In the genomic region with DNA sequence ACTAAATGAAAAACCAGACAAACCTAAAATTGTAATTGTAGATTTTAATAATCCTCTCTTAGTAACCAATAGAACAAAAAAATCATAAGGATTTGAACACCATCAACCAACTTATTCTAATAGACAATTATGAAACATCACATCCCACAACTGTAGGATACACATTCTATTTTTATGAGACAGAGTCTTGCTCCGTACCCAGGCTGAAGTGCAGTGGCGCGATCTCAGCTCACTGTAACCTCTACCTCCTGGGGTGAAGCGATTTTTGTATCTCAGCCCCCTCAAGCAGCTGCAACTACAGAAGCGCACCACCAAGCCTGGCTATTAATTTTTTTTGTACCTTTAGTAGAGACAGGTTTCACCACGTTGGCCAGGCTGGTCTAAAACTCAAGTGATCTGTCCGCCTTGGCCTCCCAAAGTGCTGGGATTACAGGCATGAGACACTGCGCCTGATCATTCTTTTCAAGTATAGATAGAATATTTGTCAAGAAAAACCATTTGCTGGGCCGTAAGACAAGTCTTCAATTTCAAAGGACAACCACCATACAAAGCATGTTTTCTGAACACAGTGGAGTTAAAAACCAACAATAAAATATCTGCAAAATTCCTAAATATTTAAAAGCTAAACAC, we compare ENCODE assay signal across 23 cellular contexts.
"Had no signal": no experiment of that assay in that cellular context is flagged by ENCODE, and none has a peak within 500 bp of the region (broad histone marks: within the 10 kb centered on the region; RNA-seq: fewer than 3 reads in every experiment).

No MANE protein-coding gene starts in this region.

- ATAC-seq: gastroesophageal sphincter had no signal

- H3K36me3 ChIP-seq: colonic mucosa, gastroesophageal sphincter had no signal

- H3K27ac ChIP-seq: colonic mucosa, gastroesophageal sphincter, hepatocyte, neutrophil, tibial nerve had no signal

- H3K9me3 ChIP-seq: colonic mucosa, neutrophil had no signal

- H3K4me1 ChIP-seq: colonic mucosa had no signal

- DNase-seq: activated CD4-positive, alpha-beta memory T cell treated with anti-CD3 and anti-CD28 coated beads for 36 hours; activated CD4-positive, alpha-beta T cell treated with anti-CD3 and anti-CD28 coated beads, Interleukin-2, amount 10 ng/mL, durations not matched to agents 24 days and 14 days; activated CD4-positive, CD25-positive, alpha-beta regulatory T cell treated with anti-CD3 and anti-CD28 coated beads, Interleukin-2, amount 50 U/mL, for 72 hours; activated CD8-positive, alpha-beta memory T cell treated with anti-CD3 and anti-CD28 coated beads, Interleukin-2, amount 50 U/mL, for 4 hours; activated gamma-delta T cell treated with Interleukin-2 at 50 U/mL for 16 hours; activated naive CD4-positive, alpha-beta T cell treated with anti-CD3 and anti-CD28 coated beads, Interleukin-2, amount 50 U/mL, for 16 hours; activated T-cell treated with anti-CD3 and anti-CD28 coated beads, Interleukin-2, amount 50 U/mL, for 1 hour; amniotic stem cell; colonic mucosa; effector CD8-positive, alpha-beta T cell; islet precursor cell; mammary epithelial cell; naive B cell; nephron progenitor cell; retina; stimulated activated CD4-positive, alpha-beta T cell treated with anti-CD3 and anti-CD28 coated beads, Interleukin-15, amount 100 ng/mL, for 24 hours; stimulated activated CD4-positive, alpha-beta T cell treated with anti-CD3 and anti-CD28 coated beads, Interleukin-2, amount 100 ng/mL, for 24 hours; stimulated activated naive CD4-positive, alpha-beta T cell treated with Interleukin-2 at 50 U/mL for 16 hours; T-helper 2 cell had no signal

- H3K4me3 Mint-ChIP-seq: activated CD4-positive, alpha-beta memory T cell treated with anti-CD3 and anti-CD28 coated beads for 36 hours; activated CD4-positive, alpha-beta T cell treated with anti-CD3 and anti-CD28 coated beads, Interleukin-2, amount 10 ng/mL, durations not matched to agents 24 days and 14 days; nephron progenitor cell had no signal

- H3K27me3 ChIP-seq: colonic mucosa, gastroesophageal sphincter, hepatocyte, neutrophil, tibial nerve had no signal

- H3K27me3 Mint-ChIP-seq: activated CD4-positive, alpha-beta memory T cell treated with anti-CD3 and anti-CD28 coated beads for 36 hours; activated CD4-positive, alpha-beta T cell treated with anti-CD3 and anti-CD28 coated beads, Interleukin-2, amount 10 ng/mL, durations not matched to agents 24 days and 14 days; naive B cell had no signal

- H3K27ac Mint-ChIP-seq: activated CD4-positive, alpha-beta memory T cell treated with anti-CD3 and anti-CD28 coated beads for 36 hours; activated CD4-positive, alpha-beta T cell treated with anti-CD3 and anti-CD28 coated beads, Interleukin-2, amount 10 ng/mL, durations not matched to agents 24 days and 14 days had no signal

- H3K4me3 ChIP-seq: colonic mucosa, gastroesophageal sphincter, hepatocyte, tibial nerve had no signal

- H3K4me2 ChIP-seq: hepatocyte had no signal

- H2AFZ ChIP-seq: hepatocyte had no signal
